ENCODE assay signal across 1 cellular context in the genomic region with DNA sequence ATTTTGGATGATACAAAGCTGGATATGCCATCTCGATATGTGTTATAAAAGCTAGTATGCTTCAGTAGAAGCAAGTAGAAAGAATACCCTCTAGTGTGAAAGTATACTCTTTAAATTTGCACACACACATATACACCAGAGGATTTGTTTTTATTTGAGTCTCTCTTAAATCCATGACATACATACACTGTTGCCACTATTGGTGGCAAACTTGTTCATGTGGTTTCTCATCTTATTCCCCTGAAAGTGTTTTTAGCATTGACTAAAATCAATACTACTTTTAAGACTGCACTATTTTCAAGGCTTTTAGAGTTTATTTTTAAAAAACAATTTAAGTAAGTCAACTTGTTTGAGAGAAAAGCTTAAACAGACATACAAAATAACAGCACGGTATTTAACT.
TF ChIP-seq lines count a peak whose summit lies in the region.

No MANE protein-coding gene starts in this region.

TF ChIP-seq in SK-N-SH, 30 proteins besides CTCF, POLR2A, EP300 and RAD21 (continued from another document):
- TF ChIP-seq, protein P1, sequence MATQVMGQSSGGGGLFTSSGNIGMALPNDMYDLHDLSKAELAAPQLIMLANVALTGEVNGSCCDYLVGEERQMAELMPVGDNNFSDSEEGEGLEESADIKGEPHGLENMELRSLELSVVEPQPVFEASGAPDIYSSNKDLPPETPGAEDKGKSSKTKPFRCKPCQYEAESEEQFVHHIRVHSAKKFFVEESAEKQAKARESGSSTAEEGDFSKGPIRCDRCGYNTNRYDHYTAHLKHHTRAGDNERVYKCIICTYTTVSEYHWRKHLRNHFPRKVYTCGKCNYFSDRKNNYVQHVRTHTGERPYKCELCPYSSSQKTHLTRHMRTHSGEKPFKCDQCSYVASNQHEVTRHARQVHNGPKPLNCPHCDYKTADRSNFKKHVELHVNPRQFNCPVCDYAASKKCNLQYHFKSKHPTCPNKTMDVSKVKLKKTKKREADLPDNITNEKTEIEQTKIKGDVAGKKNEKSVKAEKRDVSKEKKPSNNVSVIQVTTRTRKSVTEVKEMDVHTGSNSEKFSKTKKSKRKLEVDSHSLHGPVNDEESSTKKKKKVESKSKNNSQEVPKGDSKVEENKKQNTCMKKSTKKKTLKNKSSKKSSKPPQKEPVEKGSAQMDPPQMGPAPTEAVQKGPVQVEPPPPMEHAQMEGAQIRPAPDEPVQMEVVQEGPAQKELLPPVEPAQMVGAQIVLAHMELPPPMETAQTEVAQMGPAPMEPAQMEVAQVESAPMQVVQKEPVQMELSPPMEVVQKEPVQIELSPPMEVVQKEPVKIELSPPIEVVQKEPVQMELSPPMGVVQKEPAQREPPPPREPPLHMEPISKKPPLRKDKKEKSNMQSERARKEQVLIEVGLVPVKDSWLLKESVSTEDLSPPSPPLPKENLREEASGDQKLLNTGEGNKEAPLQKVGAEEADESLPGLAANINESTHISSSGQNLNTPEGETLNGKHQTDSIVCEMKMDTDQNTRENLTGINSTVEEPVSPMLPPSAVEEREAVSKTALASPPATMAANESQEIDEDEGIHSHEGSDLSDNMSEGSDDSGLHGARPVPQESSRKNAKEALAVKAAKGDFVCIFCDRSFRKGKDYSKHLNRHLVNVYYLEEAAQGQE (IDR thresholded peaks at IDR 0.05; ENCODE audit: low read depth, low read length): no peak
- TF ChIP-seq CHD2 (IDR thresholded peaks at IDR 0.05; ENCODE audit: low read length, partially characterized antibody) (no peak), GATA2 (CRISPR knock-in tag; IDR thresholded peaks at IDR 0.05) (no peak), TAF1 (IDR thresholded peaks at IDR 0.05; ENCODE audit: borderline replicate concordance, low read depth, low read length) (no peak), MAX (IDR thresholded peaks at IDR 0.05; ENCODE audit: low read depth) (no peak), EZH2phosphoT487 (IDR thresholded peaks at IDR 0.05; ENCODE audit: borderline replicate concordance, low read depth) (no peak), POLR2AphosphoS5 (IDR thresholded peaks at IDR 0.05; ENCODE audit: low read depth, low read length) (no peak), RXRA (IDR thresholded peaks at IDR 0.05; ENCODE audit: borderline replicate concordance, low read depth) (no peak), JUND (IDR thresholded peaks at IDR 0.05) (no peak), FOXM1 (IDR thresholded peaks at IDR 0.05; ENCODE audit: low read depth) (no peak), SIN3A (IDR thresholded peaks at IDR 0.05; ENCODE audit: borderline replicate concordance, low read depth, low read length) (no peak)
- TF ChIP-seq, protein P2, sequence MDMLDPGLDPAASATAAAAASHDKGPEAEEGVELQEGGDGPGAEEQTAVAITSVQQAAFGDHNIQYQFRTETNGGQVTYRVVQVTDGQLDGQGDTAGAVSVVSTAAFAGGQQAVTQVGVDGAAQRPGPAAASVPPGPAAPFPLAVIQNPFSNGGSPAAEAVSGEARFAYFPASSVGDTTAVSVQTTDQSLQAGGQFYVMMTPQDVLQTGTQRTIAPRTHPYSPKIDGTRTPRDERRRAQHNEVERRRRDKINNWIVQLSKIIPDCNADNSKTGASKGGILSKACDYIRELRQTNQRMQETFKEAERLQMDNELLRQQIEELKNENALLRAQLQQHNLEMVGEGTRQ (IDR thresholded peaks at IDR 0.05; ENCODE audit: borderline replicate concordance, low read depth, low read length): no peak
- TF ChIP-seq, protein P3, sequence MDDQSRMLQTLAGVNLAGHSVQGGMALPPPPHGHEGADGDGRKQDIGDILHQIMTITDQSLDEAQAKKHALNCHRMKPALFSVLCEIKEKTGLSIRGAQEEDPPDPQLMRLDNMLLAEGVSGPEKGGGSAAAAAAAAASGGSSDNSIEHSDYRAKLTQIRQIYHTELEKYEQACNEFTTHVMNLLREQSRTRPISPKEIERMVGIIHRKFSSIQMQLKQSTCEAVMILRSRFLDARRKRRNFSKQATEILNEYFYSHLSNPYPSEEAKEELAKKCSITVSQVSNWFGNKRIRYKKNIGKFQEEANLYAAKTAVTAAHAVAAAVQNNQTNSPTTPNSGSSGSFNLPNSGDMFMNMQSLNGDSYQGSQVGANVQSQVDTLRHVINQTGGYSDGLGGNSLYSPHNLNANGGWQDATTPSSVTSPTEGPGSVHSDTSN (IDR thresholded peaks at IDR 0.05): no peak
